15 cellular contexts compared by ENCODE assay signal in the genomic region with DNA sequence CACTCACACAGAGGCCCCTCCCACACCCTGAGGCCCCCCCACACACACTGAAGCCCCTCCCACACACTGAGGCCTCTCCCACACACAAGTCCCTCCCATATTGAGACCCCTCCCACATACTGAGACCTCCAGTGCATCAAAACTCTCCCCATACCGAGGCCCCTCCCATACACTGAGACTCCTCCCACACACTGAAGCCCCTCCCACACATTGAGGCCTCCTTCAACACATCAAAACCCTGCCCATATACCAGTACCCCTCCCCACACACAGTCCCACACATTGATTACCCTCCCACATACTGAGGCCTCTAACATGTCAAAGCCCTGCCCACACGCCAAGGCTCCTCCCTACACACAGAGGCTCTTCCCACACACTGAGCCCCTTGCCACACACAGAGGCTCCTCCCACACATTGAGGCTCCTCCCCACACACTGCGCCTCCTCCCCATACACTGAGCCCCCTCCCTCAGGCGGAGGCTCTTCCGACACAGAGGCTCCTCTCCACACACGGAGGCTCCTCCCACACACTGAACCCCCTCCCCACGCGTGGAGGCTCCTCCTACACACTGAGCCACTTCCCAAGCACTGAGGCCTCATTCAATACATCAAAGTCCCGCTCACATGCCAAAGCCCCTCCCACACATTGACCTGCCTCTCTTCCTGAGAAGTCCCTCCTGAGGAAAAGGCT.
A peak's percentile ranks its signal among the peaks of the same experiment; 100 is the strongest.
DNase-seq lines count a peak whose midpoint lies in the region; ATAC-seq and TF ChIP-seq lines count a peak whose summit lies in the region.
"Had no signal": no experiment of that assay in that cellular context is flagged by ENCODE, and none has a peak within 500 bp of the region (broad histone marks: within the 10 kb centered on the region; RNA-seq: fewer than 3 reads in every experiment).

No MANE protein-coding gene starts in this region.

- H3K4me3 Mint-ChIP-seq in WTC11 = no peak overlapping the region
- H3K4me3 Mint-ChIP-seq: CD14-positive monocyte had no signal

- no peak overlapping the region for H3K27ac ChIP-seq in BLaER1
- no peak overlapping the region for H3K27ac ChIP-seq in HEK293 (ENCODE audit: extremely low read depth, low read depth, low read length)
- H3K27ac ChIP-seq: A549, SJSA1 had no signal

- H3K36me3 Mint-ChIP-seq in WTC11 = peaks cover 7% of the 10 kb centered on the region
- H3K36me3 Mint-ChIP-seq: CD14-positive monocyte had no signal

- H3K9me3 ChIP-seq in BLaER1 = peaks cover 26% of the 10 kb centered on the region
- H3K9me3 ChIP-seq in HEK293 (ENCODE audit: control insufficient read depth, insufficient read depth, low read depth, low read length) = no peaks in the 10 kb centered on the region
- H3K9me3 ChIP-seq: SJSA1 had no signal

- peaks cover 14% of the 10 kb centered on the region for H3K4me1 Mint-ChIP-seq in WTC11

- H3K4me3 ChIP-seq in BLaER1 (no peak overlapping the region), HEK293 (ENCODE audit: low read depth, low read length) (no peak overlapping the region)
- H3K4me3 ChIP-seq: A549, SJSA1 had no signal

- CTCF ChIA-PET in HEK293 (lab: Yijun Ruan, JAX) (no interaction called here), WTC11 (lab: Charles Lee) (interaction anchor here (1.8 kb wide), 1 partner anchor 107 kb away, joined by 6 read pairs; no protein-coding TSS in a partner anchor)

- H3K27ac Mint-ChIP-seq in WTC11 = peak overlapping the region; percentile 20; the same call in 1 of the 2 replicates
- H3K27ac Mint-ChIP-seq: CD14-positive monocyte had no signal

- no peaks in the 10 kb centered on the region for H4K20me1 ChIP-seq in BLaER1

- no peaks in the 10 kb centered on the region for H3K36me3 ChIP-seq in BLaER1
- no peaks in the 10 kb centered on the region for H3K36me3 ChIP-seq in HEK293 (ENCODE audit: control insufficient read depth in 2 of 2, insufficient read depth in 1 of 2, low read length in 2 of 2)
- H3K36me3 ChIP-seq: SJSA1 had no signal

- H3K27me3 Mint-ChIP-seq in WTC11 (ENCODE audit: low read depth) = no peaks in the 10 kb centered on the region

- no peaks in the 10 kb centered on the region for H3K27me3 ChIP-seq in BLaER1
- H3K27me3 ChIP-seq: SJSA1 had no signal

- DNase-seq in WTC11 (ENCODE audit: low spot score) (peak; percentile 65), iPS-NIHi7 (ENCODE audit: extremely low spot score) (peak; percentile 55), NCI-H446 (lab: John Stamatoyannopoulos, UW) (no peak), glomerular visceral epithelial cell (ENCODE audit: extremely low spot score) (no peak)
- no peak for DNase-seq in activated T-cell treated with anti-CD3 and anti-CD28 coated beads, Interleukin-2, amount 50 U/mL, for 48 hours
- DNase-seq: NCI-H1436 treated with DMSO at 0.1 percent for 48 hours, NCI-H2081 treated with DMSO at 0.1 percent for 48 hours, NCI-H345, PC-3 had no signal

- no peak for TF ChIP-seq CTCF in HEK293 (tag by site-specific recombination; IDR thresholded peaks at IDR 0.05)
- no peak for TF ChIP-seq CTCF in WTC11 (IDR thresholded peaks at IDR 0.05)

- peaks cover 25% of the 10 kb centered on the region for H3K9me3 Mint-ChIP-seq in WTC11

- peak; percentile 87 for ATAC-seq in WTC11
- ATAC-seq in GM19324 (IDR thresholded peaks at IDR 0.05; ENCODE audit: low FRiP score, unreplicated experiment) = no peak
- ATAC-seq: PC-3 had no signal

- peak overlapping the region; percentile 31 for H3K4me2 ChIP-seq in BLaER1
- H3K4me2 ChIP-seq: A549 had no signal

- no peak overlapping the region for H3K9ac ChIP-seq in BLaER1

- POLR2A ChIA-PET in HEK293 (lab: Yijun Ruan, JAX) = no interaction called here
- POLR2A ChIA-PET in WTC11 (lab: Charles Lee) = no interaction called here

- H3K4me1 ChIP-seq in BLaER1 (peaks cover 56% of the 10 kb centered on the region), HEK293 (ENCODE audit: control insufficient read depth, insufficient read depth, low read length) (no peaks in the 10 kb centered on the region)
- H3K4me1 ChIP-seq: A549, SJSA1 had no signal

TF ChIP-seq in HEK293, 187 proteins besides CTCF, POLR2A, EP300 and RAD21:
- TF ChIP-seq EGR2 (tag by site-specific recombination; IDR thresholded peaks at IDR 0.05; ENCODE audit: low read depth) (peak; percentile 98), ZNF785 (tag by site-specific recombination; IDR thresholded peaks at IDR 0.05) (no peak), SP3 (tag by site-specific recombination; IDR thresholded peaks at IDR 0.05) (peak; percentile 56; the same call in 1 of the 2 replicates), ZNF341 (tag by site-specific recombination; IDR thresholded peaks at IDR 0.05; ENCODE audit: low read depth) (peak; percentile 75), ZFHX2 (tag by site-specific recombination; conservative IDR thresholded peaks at IDR 0.05) (peak; percentile 100), SP2 (tag by site-specific recombination; IDR thresholded peaks at IDR 0.05) (0 out of 2 replicates have a peak, but pooled peaks have one; percentile 7), ZIC2 (tag by site-specific recombination; IDR thresholded peaks at IDR 0.05) (no peak), ZBTB21 (tag by site-specific recombination; IDR thresholded peaks at IDR 0.05) (no peak), TCF7L2 (IDR thresholded peaks at IDR 0.05; ENCODE audit: borderline replicate concordance, low read depth, low read length) (0 out of 2 replicates have a peak, but pooled peaks have one; percentile 38)
- TF ChIP-seq, protein P1, sequence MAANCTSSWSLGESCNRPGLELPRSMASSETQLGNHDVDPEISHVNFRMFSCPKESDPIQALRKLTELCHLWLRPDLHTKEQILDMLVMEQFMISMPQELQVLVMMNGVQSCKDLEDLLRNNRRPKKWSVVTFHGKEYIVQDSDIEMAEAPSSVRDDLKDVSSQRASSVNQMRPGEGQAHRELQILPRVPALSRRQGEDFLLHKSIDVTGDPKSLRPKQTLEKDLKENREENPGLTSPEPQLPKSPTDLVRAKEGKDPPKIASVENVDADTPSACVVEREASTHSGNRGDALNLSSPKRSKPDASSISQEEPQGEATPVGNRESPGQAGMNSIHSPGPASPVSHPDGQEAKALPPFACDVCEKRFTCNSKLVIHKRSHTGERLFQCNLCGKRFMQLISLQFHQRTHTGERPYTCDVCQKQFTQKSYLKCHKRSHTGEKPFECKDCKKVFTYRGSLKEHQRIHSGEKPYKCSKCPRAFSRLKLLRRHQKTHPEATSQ (tag by site-specific recombination; IDR thresholded peaks at IDR 0.05) = no peak

TF ChIP-seq in WTC11, 78 proteins besides CTCF, POLR2A, EP300 and RAD21:
- no peak for TF ChIP-seq CBFB (CRISPR knock-in tag; IDR thresholded peaks at IDR 0.05; ENCODE audit: low read depth)
- TF ChIP-seq, protein P2, sequence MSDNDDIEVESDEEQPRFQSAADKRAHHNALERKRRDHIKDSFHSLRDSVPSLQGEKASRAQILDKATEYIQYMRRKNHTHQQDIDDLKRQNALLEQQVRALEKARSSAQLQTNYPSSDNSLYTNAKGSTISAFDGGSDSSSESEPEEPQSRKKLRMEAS (CRISPR knock-in tag; IDR thresholded peaks at IDR 0.05) = no peak
- TF ChIP-seq, protein P3, sequence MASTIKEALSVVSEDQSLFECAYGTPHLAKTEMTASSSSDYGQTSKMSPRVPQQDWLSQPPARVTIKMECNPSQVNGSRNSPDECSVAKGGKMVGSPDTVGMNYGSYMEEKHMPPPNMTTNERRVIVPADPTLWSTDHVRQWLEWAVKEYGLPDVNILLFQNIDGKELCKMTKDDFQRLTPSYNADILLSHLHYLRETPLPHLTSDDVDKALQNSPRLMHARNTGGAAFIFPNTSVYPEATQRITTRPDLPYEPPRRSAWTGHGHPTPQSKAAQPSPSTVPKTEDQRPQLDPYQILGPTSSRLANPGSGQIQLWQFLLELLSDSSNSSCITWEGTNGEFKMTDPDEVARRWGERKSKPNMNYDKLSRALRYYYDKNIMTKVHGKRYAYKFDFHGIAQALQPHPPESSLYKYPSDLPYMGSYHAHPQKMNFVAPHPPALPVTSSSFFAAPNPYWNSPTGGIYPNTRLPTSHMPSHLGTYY (CRISPR knock-in tag; IDR thresholded peaks at IDR 0.05) = no peak
- no peak for TF ChIP-seq ZBTB21 (CRISPR knock-in tag; IDR thresholded peaks at IDR 0.05; ENCODE audit: borderline replicate concordance)
- no peak for TF ChIP-seq KAT7 (CRISPR knock-in tag; IDR thresholded peaks at IDR 0.05; ENCODE audit: borderline replicate concordance)
TF ChIP-seq in WTC11: peak in this region for 0.

Comparison
In these comparisons a context has a peak if more than half of its experiments do, and no peak if none do; other contexts are left out.
1. DNase-seq: peak in WTC11 (single experiment) and iPS-NIHi7 (single experiment); none in activated T-cell treated with anti-CD3 and anti-CD28 coated beads, Interleukin-2, amount 50 U/mL, for 48 hours (0 of 2), NCI-H446 (0 of 2) and glomerular visceral epithelial cell (single experiment).